Comparison of ENCODE assay signal across 22 cellular contexts in genomic region chr9:15374825-15375224, GRCh38. TPM values are rescaled to one million over a fixed set of nuclear protein-coding genes. Genes with fewer than 3 reads are reported as not detected.
A peak's percentile ranks its signal among the peaks of the same experiment; 100 is the strongest.
DNase-seq lines count a peak whose midpoint lies in the region; ATAC-seq and TF ChIP-seq lines count a peak whose summit lies in the region.
"Had no signal": no experiment of that assay in that cellular context is flagged by ENCODE, and none has a peak within 500 bp of the region (broad histone marks: within the 10 kb centered on the region; RNA-seq: fewer than 3 reads in every experiment).

No MANE protein-coding gene starts in this region.

- no peaks in the 10 kb centered on the region for H3K79me1 ChIP-seq in mesenchymal stem cell (replicated peaks; ENCODE audit: low read length, poor library complexity, severe bottlenecking)

- H3K36me3 Mint-ChIP-seq in WTC11: peaks cover 10% of the 10 kb centered on the region
- H3K36me3 Mint-ChIP-seq: CD4-positive, alpha-beta memory T cell; T-cell had no signal

- peaks cover 31% of the 10 kb centered on the region for H3K9me3 Mint-ChIP-seq in WTC11

- peak overlapping the region; percentile 89 to 91 for H3K18ac ChIP-seq in mesenchymal stem cell (ENCODE audit: low read depth in 1 of 2, low read length in 2 of 2)

- no peaks in the 10 kb centered on the region for H3K27me3 ChIP-seq in mesenchymal stem cell (ENCODE audit: control insufficient read depth in 1 of 2, insufficient read depth in 1 of 2, low read length in 2 of 2)
- H3K27me3 ChIP-seq: BLaER1 treated with 17β-estradiol and CSF1 and Interleukin-3, amounts not matched to agents 10 nM and 100 nM had no signal

- H3K4ac ChIP-seq in mesenchymal stem cell (ENCODE audit: low read depth in 1 of 2, low read length in 2 of 2): peak overlapping the region; percentile 59 to 60

- H3K27ac Mint-ChIP-seq in WTC11: no peak overlapping the region
- H3K27ac Mint-ChIP-seq: CD4-positive, alpha-beta memory T cell; T-cell had no signal

- CTCF ChIA-PET in WTC11 (lab: Charles Lee): interaction anchor here (1.1 kb wide), 1 partner anchor 240 kb away, joined by 3 read pairs; no protein-coding TSS in a partner anchor

- no peaks in the 10 kb centered on the region for H3K4me1 ChIP-seq in mesenchymal stem cell (ENCODE audit: control insufficient read depth, insufficient read depth, low read depth, low read length)

- DNase-seq in NCI-H748 (lab: John Stamatoyannopoulos, UW; ENCODE audit: unreplicated experiment): peak; percentile 43
- no peak for DNase-seq in NCI-H748 treated with DMSO at 0.1 percent for 48 hours (lab: John Stamatoyannopoulos, UW)
- DNase-seq in WTC11 (ENCODE audit: low spot score): no peak
- no peak for DNase-seq in mesenchymal stem cell
- no peak for DNase-seq in NCI-H1105 (lab: John Stamatoyannopoulos, UW)
- no peak for DNase-seq in NCI-H2171 (lab: John Stamatoyannopoulos, UW)
- DNase-seq: 8988T; CD4-positive, alpha-beta memory T cell; GOT3; NCI-H1092 treated with DMSO at 0.1 percent for 48 hours; NCI-H1694; NCI-H2081 treated with DMSO at 0.1 percent for 48 hours; NCI-H446 treated with DMSO at 0.1 percent for 48 hours; NCI-H526 treated with DMSO at 0.1 percent for 48 hours; NK-92 treated with Interleukin-12 subunit alpha and Interleukin-12 subunit beta, amount 100 ng/mL, for 24 hours; SIG-M5; T-cell had no signal

- H3K36me3 ChIP-seq in mesenchymal stem cell (ENCODE audit: control insufficient read depth in 1 of 2, insufficient read depth in 2 of 2, low read depth in 1 of 2, low read length in 2 of 2): no peaks in the 10 kb centered on the region
- H3K36me3 ChIP-seq: BLaER1 treated with 17β-estradiol and CSF1 and Interleukin-3, amounts not matched to agents 10 nM and 100 nM had no signal

- no peak overlapping the region for H2BK5ac ChIP-seq in mesenchymal stem cell (ENCODE audit: low read depth, low read length, poor library complexity, severe bottlenecking)

- TF ChIP-seq CTCF in WTC11 (IDR thresholded peaks at IDR 0.05): no peak

- H2AFZ ChIP-seq in mesenchymal stem cell (ENCODE audit: low read depth, low read length): no peak overlapping the region

- H3K4me2 ChIP-seq in mesenchymal stem cell (ENCODE audit: low read length, poor library complexity, severe bottlenecking): no peak overlapping the region
- H3K4me2 ChIP-seq: BLaER1 treated with 17β-estradiol and CSF1 and Interleukin-3, amounts not matched to agents 10 nM and 100 nM; KMS-11 had no signal

- H3K9me3 ChIP-seq in mesenchymal stem cell (ENCODE audit: control insufficient read depth, low read length): no peaks in the 10 kb centered on the region

- H3K14ac ChIP-seq in mesenchymal stem cell (ENCODE audit: low read length in 2 of 2): peak overlapping the region in 1 of 2 experiments; percentile 70

- H3K4me3 Mint-ChIP-seq in WTC11: no peak overlapping the region
- H3K4me3 Mint-ChIP-seq: CD4-positive, alpha-beta memory T cell; T-cell had no signal

- H3K27me3 Mint-ChIP-seq in WTC11 (ENCODE audit: low read depth): no peaks in the 10 kb centered on the region; the same call in 1 of the 2 replicates

- peak overlapping the region; percentile 39 for H2BK15ac ChIP-seq in mesenchymal stem cell (ENCODE audit: low read depth, poor library complexity, severe bottlenecking)

- POLR2A ChIA-PET in WTC11 (lab: Charles Lee): no interaction called here

- H2AK5ac ChIP-seq in mesenchymal stem cell (ENCODE audit: low read length, severe bottlenecking): no peak overlapping the region

- WGBS in mesenchymal stem cell: 95% methylated on average over 3 of the region's 3 CpGs

- H3K23ac ChIP-seq in mesenchymal stem cell (ENCODE audit: low read length in 2 of 2): no peak overlapping the region

- peaks cover 20% of the 10 kb centered on the region for H3K4me1 Mint-ChIP-seq in WTC11
- H3K4me1 Mint-ChIP-seq: CD4-positive, alpha-beta memory T cell; T-cell had no signal

- H4K8ac ChIP-seq in mesenchymal stem cell (ENCODE audit: low read length): peak overlapping the region; percentile 58

- peak overlapping the region; percentile 86 to 95 for H2BK12ac ChIP-seq in mesenchymal stem cell (ENCODE audit: low read length in 2 of 2)

- no peak overlapping the region for H3K9ac ChIP-seq in mesenchymal stem cell (ENCODE audit: low read length)
- H3K9ac ChIP-seq: BLaER1 treated with 17β-estradiol and CSF1 and Interleukin-3, amounts not matched to agents 10 nM and 100 nM; KMS-11 had no signal

- H4K91ac ChIP-seq in mesenchymal stem cell (ENCODE audit: low read length): peak overlapping the region; percentile 96

- peak; percentile 71 for ATAC-seq in WTC11
- ATAC-seq in HG03039 (IDR thresholded peaks at IDR 0.05; ENCODE audit: unreplicated experiment): no peak
- ATAC-seq: SK-N-SH treated with all-trans-retinoic acid at 6 μM for 48 hours, T-cell had no signal

- H2BK120ac ChIP-seq in mesenchymal stem cell (ENCODE audit: low read depth, low read length): peak overlapping the region; percentile 80

- H3K4me3 ChIP-seq in mesenchymal stem cell (ENCODE audit: insufficient read depth in 1 of 2, low read depth in 1 of 2, low read length in 2 of 2): no peak overlapping the region
- H3K4me3 ChIP-seq: BLaER1 treated with 17β-estradiol and CSF1 and Interleukin-3, amounts not matched to agents 10 nM and 100 nM had no signal

- H3K27ac ChIP-seq in mesenchymal stem cell (ENCODE audit: low read length, poor library complexity, severe bottlenecking): no peak overlapping the region
- H3K27ac ChIP-seq: BLaER1 treated with 17β-estradiol and CSF1 and Interleukin-3, amounts not matched to agents 10 nM and 100 nM; HL-60; KMS-11 had no signal

TF ChIP-seq in WTC11, 78 proteins besides CTCF, POLR2A, EP300 and RAD21:
- no peak for TF ChIP-seq IRF2 (CRISPR knock-in tag; IDR thresholded peaks at IDR 0.05; ENCODE audit: borderline replicate concordance, low read depth)
- TF ChIP-seq ZNF263 (CRISPR knock-in tag; IDR thresholded peaks at IDR 0.05; ENCODE audit: low read depth): no peak
- TF ChIP-seq, protein P1, sequence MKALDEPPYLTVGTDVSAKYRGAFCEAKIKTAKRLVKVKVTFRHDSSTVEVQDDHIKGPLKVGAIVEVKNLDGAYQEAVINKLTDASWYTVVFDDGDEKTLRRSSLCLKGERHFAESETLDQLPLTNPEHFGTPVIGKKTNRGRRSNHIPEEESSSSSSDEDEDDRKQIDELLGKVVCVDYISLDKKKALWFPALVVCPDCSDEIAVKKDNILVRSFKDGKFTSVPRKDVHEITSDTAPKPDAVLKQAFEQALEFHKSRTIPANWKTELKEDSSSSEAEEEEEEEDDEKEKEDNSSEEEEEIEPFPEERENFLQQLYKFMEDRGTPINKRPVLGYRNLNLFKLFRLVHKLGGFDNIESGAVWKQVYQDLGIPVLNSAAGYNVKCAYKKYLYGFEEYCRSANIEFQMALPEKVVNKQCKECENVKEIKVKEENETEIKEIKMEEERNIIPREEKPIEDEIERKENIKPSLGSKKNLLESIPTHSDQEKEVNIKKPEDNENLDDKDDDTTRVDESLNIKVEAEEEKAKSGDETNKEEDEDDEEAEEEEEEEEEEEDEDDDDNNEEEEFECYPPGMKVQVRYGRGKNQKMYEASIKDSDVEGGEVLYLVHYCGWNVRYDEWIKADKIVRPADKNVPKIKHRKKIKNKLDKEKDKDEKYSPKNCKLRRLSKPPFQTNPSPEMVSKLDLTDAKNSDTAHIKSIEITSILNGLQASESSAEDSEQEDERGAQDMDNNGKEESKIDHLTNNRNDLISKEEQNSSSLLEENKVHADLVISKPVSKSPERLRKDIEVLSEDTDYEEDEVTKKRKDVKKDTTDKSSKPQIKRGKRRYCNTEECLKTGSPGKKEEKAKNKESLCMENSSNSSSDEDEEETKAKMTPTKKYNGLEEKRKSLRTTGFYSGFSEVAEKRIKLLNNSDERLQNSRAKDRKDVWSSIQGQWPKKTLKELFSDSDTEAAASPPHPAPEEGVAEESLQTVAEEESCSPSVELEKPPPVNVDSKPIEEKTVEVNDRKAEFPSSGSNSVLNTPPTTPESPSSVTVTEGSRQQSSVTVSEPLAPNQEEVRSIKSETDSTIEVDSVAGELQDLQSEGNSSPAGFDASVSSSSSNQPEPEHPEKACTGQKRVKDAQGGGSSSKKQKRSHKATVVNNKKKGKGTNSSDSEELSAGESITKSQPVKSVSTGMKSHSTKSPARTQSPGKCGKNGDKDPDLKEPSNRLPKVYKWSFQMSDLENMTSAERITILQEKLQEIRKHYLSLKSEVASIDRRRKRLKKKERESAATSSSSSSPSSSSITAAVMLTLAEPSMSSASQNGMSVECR (CRISPR knock-in tag; IDR thresholded peaks at IDR 0.05; ENCODE audit: borderline replicate concordance): no peak
- no peak for TF ChIP-seq FOXP1 (CRISPR knock-in tag; IDR thresholded peaks at IDR 0.05; ENCODE audit: borderline replicate concordance)

RNA-seq across cellular contexts. Expression of gene SNAPC3, which starts 47.9 kb away (rescaled TPM):
- total RNA-seq in WTC11 (2021): 33.5 to 37.7 TPM (median 33.6 TPM) in 3 replicates
- 32.6 TPM for polyA plus RNA-seq in mesenchymal stem cell (2013, experiment 1 of 2)
- polyA plus RNA-seq in mesenchymal stem cell (2013, experiment 2 of 2): 32.9 TPM
